Comparison of ENCODE assay signal across 31 cellular contexts in genomic region chr15:39491115-39491916, GRCh38.
DNase-seq lines count a peak whose midpoint lies in the region; ATAC-seq and TF ChIP-seq lines count a peak whose summit lies in the region.
"Had no signal": no experiment of that assay in that cellular context is flagged by ENCODE, and none has a peak within 500 bp of the region (broad histone marks: within the 10 kb centered on the region; RNA-seq: fewer than 3 reads in every experiment).

No MANE protein-coding gene starts in this region.

- H3K4ac ChIP-seq in IMR-90 (ENCODE audit: low read depth, low read length) (no peak overlapping the region), mesendoderm (ENCODE audit: low read depth, low read length) (no peak overlapping the region)

- no peak overlapping the region for H2BK5ac ChIP-seq in IMR-90 (ENCODE audit: low read depth, low read length, poor library complexity, severe bottlenecking)
- no peak overlapping the region for H2BK5ac ChIP-seq in mesendoderm (ENCODE audit: low read length)

- H3K9me3 ChIP-seq in IMR-90 (ENCODE audit: control insufficient read depth, insufficient read depth, low read length) = no peaks in the 10 kb centered on the region
- H3K9me3 ChIP-seq in esophagus muscularis mucosa = no peaks in the 10 kb centered on the region
- no peaks in the 10 kb centered on the region for H3K9me3 ChIP-seq in tibial artery
- H3K9me3 ChIP-seq: BE2C, prostate gland, suprapubic skin had no signal

- H3K14ac ChIP-seq in IMR-90 (replicated peaks; ENCODE audit: low read depth, low read length) = no peak overlapping the region

- H3K4me1 ChIP-seq in IMR-90 (ENCODE audit: control insufficient read depth, insufficient read depth, low read length) (peaks cover 17% of the 10 kb centered on the region), esophagus muscularis mucosa (peaks cover 29 to 71% (median 65%) of the 10 kb centered on the region in 4 donors), mesendoderm (ENCODE audit: control insufficient read depth, low read depth, low read length) (no peaks in the 10 kb centered on the region), tibial artery (peaks cover 0 to 64% (median 14%) of the 10 kb centered on the region in 4 donors)
- H3K4me1 ChIP-seq: BE2C, prostate gland had no signal

- DNase-seq in IMR-90 (no peak), esophagus muscularis mucosa (ENCODE audit: extremely low spot score) (no peak), mesendoderm (no peak), tibial artery (no peak), NCI-H187 treated with DMSO at 0.1 percent for 48 hours (lab: John Stamatoyannopoulos, UW) (no peak), cerebellum (ENCODE audit: low spot score) (no peak), NCI-H446 treated with DMSO at 0.1 percent for 48 hours (lab: John Stamatoyannopoulos, UW) (no peak)
- DNase-seq: ACHN; activated CD4-positive, alpha-beta T cell treated with anti-CD3 and anti-CD28 coated beads, Interleukin-2, amount 50 U/mL, for 4 hours; activated CD8-positive, alpha-beta memory T cell treated with anti-CD3 and anti-CD28 coated beads, Interleukin-2, amount 10 ng/mL, durations not matched to agents 7 days and 5 days; activated gamma-delta T cell treated with Interleukin-2 at 50 U/mL for 16 hours; activated naive CD8-positive, alpha-beta T cell treated with anti-CD3 and anti-CD28 coated beads, Interleukin-2, amount 10 ng/mL, durations not matched to agents 7 days and 5 days; activated T-cell treated with anti-CD3 and anti-CD28 coated beads, Interleukin-2, amount 50 U/mL, for 48 hours; BE2C; CD8-positive, alpha-beta memory T cell; EL; immature natural killer cell; left colon; MM.1S; naive thymus-derived CD4-positive, alpha-beta T cell; NCI-H1105 treated with DMSO at 0.1 percent for 48 hours; NCI-H2029; NCI-H2227 treated with DMSO at 0.1 percent for 48 hours; NCI-H526 treated with DMSO at 0.1 percent for 48 hours; SHP77; stimulated activated naive B cell treated with anti-CD40 and anti-IgM and Interleukin-4, amounts not matched to agents 10 μg/mL and 1 μg/mL and 100 μg/mL, for 72 hours; T-helper 17 cell had no signal

- H3K27me3 ChIP-seq in IMR-90 (ENCODE audit: control insufficient read depth, insufficient read depth, low read length) (no peaks in the 10 kb centered on the region), esophagus muscularis mucosa (no peaks in the 10 kb centered on the region), mesendoderm (ENCODE audit: insufficient read depth, low read length, poor library complexity) (no peaks in the 10 kb centered on the region), tibial artery (no peaks in the 10 kb centered on the region)
- H3K27me3 ChIP-seq: suprapubic skin had no signal

- no TSS peak for BruUV-seq in IMR-90 (replicated peaks; lab: Mats Ljungman, UMichigan)

- H3K23ac ChIP-seq in IMR-90 (ENCODE audit: low read depth, low read length) = no peak overlapping the region
- H3K23ac ChIP-seq in mesendoderm (ENCODE audit: low read length) = no peak overlapping the region

- POLR2A ChIA-PET in IMR-90 (lab: Charles Lee; ENCODE audit: unreplicated experiment) = no interaction called here

- H3K18ac ChIP-seq in IMR-90 (ENCODE audit: low read depth, low read length) (no peak overlapping the region), mesendoderm (ENCODE audit: low read length) (no peak overlapping the region)

- in situ Hi-C loops in IMR-90 (cut with MboI; ENCODE audit: low sequenced_read_pairs) = no loop called here

- intact Hi-C loops in IMR-90 (cut with micrococcal nuclease) = no loop called here
- intact Hi-C loops in esophagus muscularis mucosa (cut with DNase I) = no loop called here
- intact Hi-C loops in tibial artery (cut with DNase I; ENCODE audit: low total_unique reads) = no loop called here

- dilution Hi-C loops in IMR-90 (cut with HindIII; ENCODE audit: low sequenced_read_pairs, unreplicated experiment) = no loop called here

- no peak overlapping the region for H4K91ac ChIP-seq in IMR-90 (ENCODE audit: insufficient read depth, low read depth, low read length)

- H2AK5ac ChIP-seq in IMR-90 (ENCODE audit: low read depth, low read length) = no peak overlapping the region; the same call in 1 of the 2 replicates
- H2AK5ac ChIP-seq in mesendoderm (ENCODE audit: low read length) = no peak overlapping the region

- H2AFZ ChIP-seq in IMR-90 (replicated peaks; ENCODE audit: low read length, poor library complexity) = no peak overlapping the region

- H4K5ac ChIP-seq in IMR-90 (ENCODE audit: low read depth, low read length) = no peak overlapping the region
- H4K5ac ChIP-seq in mesendoderm (ENCODE audit: low read length) = no peak overlapping the region

- WGBS in IMR-90 (ENCODE audit: extremely low coverage in 2 of 2, insufficient read length in 1 of 2), 2 experiments = 100% methylated on average over 5 of the region's 13 CpGs; no CpG with 5 or more reads in 1 of the 2 experiments
- 64% methylated on average over 13 of the region's 13 CpGs for WGBS in esophagus muscularis mucosa
- WGBS in mesendoderm (ENCODE audit: extremely low coverage, insufficient coverage, low lambda C conversion rate) = no CpG with 5 or more reads among the region's 13 CpGs

- no peak overlapping the region for H3K9ac ChIP-seq in IMR-90 (ENCODE audit: low read depth, low read length)
- H3K9ac ChIP-seq in mesendoderm (ENCODE audit: low read length) = no peak overlapping the region
- H3K9ac ChIP-seq: KMS-11 had no signal

- H2AK9ac ChIP-seq in IMR-90 (replicated peaks; ENCODE audit: low read depth, low read length, poor library complexity) = no peak overlapping the region

- TF ChIP-seq CTCF in IMR-90 (conservative IDR thresholded peaks at IDR 0.05; ENCODE audit: low read depth, low read length) (no peak), esophagus muscularis mucosa (IDR thresholded peaks at IDR 0.05) (no peak), tibial artery (IDR thresholded peaks at IDR 0.05) (no peak)

- TF ChIP-seq POLR2A in IMR-90 (IDR thresholded peaks at IDR 0.05; ENCODE audit: low read depth, low read length) (no peak), esophagus muscularis mucosa (IDR thresholded peaks at IDR 0.05; ENCODE audit: low read depth) (no peak)

- H3K4me2 ChIP-seq in IMR-90 (ENCODE audit: low read depth, low read length) (no peak overlapping the region), mesendoderm (ENCODE audit: low read length) (no peak overlapping the region)
- H3K4me2 ChIP-seq: KMS-11 had no signal

- H2BK120ac ChIP-seq in IMR-90 (ENCODE audit: low read depth, low read length) (no peak overlapping the region), mesendoderm (ENCODE audit: low read depth, low read length) (peak overlapping the region; percentile 61)

- TF ChIP-seq EP300 in esophagus muscularis mucosa (IDR thresholded peaks at IDR 0.05) = no peak

- no peak overlapping the region for H2BK20ac ChIP-seq in IMR-90 (ENCODE audit: low read depth, low read length)

- H3K4me3 ChIP-seq in IMR-90 (ENCODE audit: insufficient read depth, low read depth, low read length) = no peak overlapping the region
- no peak overlapping the region for H3K4me3 ChIP-seq in esophagus muscularis mucosa
- no peak overlapping the region for H3K4me3 ChIP-seq in mesendoderm (ENCODE audit: low read length)
- no peak overlapping the region for H3K4me3 ChIP-seq in tibial artery
- H3K4me3 ChIP-seq: prostate gland, suprapubic skin had no signal

- H3K9me1 ChIP-seq in IMR-90 (ENCODE audit: insufficient read depth, low read length) = no peaks in the 10 kb centered on the region

- H3K79me1 ChIP-seq in IMR-90 (ENCODE audit: low read depth in 1 of 2, low read length in 2 of 2) = no peaks in the 10 kb centered on the region
- H3K79me1 ChIP-seq in mesendoderm (ENCODE audit: low read length) = no peaks in the 10 kb centered on the region

- H3K27ac ChIP-seq in IMR-90 (ENCODE audit: insufficient read depth, low read length) = no peak overlapping the region
- peak overlapping the region; percentile 67 to 86 (median 75) for H3K27ac ChIP-seq in esophagus muscularis mucosa (replicated peaks in 1 of 4)
- H3K27ac ChIP-seq in mesendoderm (ENCODE audit: low read depth, low read length) = no peak overlapping the region
- peak overlapping the region; percentile 74 to 77 for H3K27ac ChIP-seq in tibial artery
- H3K27ac ChIP-seq: KMS-11, prostate gland had no signal

- no peaks in the 10 kb centered on the region for H4K20me1 ChIP-seq in IMR-90 (ENCODE audit: insufficient read depth, low read length)

- 0 out of 3 replicates have a peak overlapping the region, but pooled peaks have one; percentile 15 for H2BK15ac ChIP-seq in IMR-90 (ENCODE audit: low read depth, low read length)
- no peak overlapping the region for H2BK15ac ChIP-seq in mesendoderm (replicated peaks; ENCODE audit: low read depth)

- H3K36me3 ChIP-seq in IMR-90 (ENCODE audit: control insufficient read depth, insufficient read depth, low read length) (no peaks in the 10 kb centered on the region), esophagus muscularis mucosa (no peaks in the 10 kb centered on the region), mesendoderm (ENCODE audit: control insufficient read depth, insufficient read depth, low read length) (no peaks in the 10 kb centered on the region), tibial artery (no peaks in the 10 kb centered on the region)
- H3K36me3 ChIP-seq: BE2C, prostate gland, suprapubic skin had no signal

- H4K8ac ChIP-seq in IMR-90 (ENCODE audit: low read depth in 2 of 2, low read length in 2 of 2) = no peak overlapping the region
- no peak overlapping the region for H4K8ac ChIP-seq in mesendoderm (ENCODE audit: low read depth, low read length)

- CTCF ChIA-PET in IMR-90 (lab: Yijun Ruan, JAX) = no interaction called here

- H3K56ac ChIP-seq in IMR-90 (ENCODE audit: extremely low read depth, insufficient read depth, low read length) (no peak overlapping the region), mesendoderm (ENCODE audit: low read length) (no peak overlapping the region)

- ATAC-seq in IMR-90 (ENCODE audit: low read depth) = no peak
- ATAC-seq: activated CD4-positive, CD25-positive, alpha-beta regulatory T cell treated with anti-CD3 and anti-CD28 coated beads, Interleukin-2, amount 50 U/mL, for 24 hours; activated CD8-positive, alpha-beta memory T cell treated with anti-CD3 and anti-CD28 coated beads, Interleukin-2, amount 10 ng/mL, durations not matched to agents 7 days and 5 days; left colon; naive thymus-derived CD4-positive, alpha-beta T cell; stimulated activated naive B cell treated with anti-CD40 and anti-IgM and Interleukin-4, amounts not matched to agents 10 μg/mL and 1 μg/mL and 100 μg/mL, for 72 hours; T-helper 17 cell had no signal

- no peaks in the 10 kb centered on the region for H3K79me2 ChIP-seq in mesendoderm (ENCODE audit: control insufficient read depth, insufficient read depth, low read length)

- TF ChIP-seq RAD21 in IMR-90 (IDR thresholded peaks at IDR 0.05; ENCODE audit: low read length) = no peak

TF ChIP-seq in IMR-90, 13 proteins besides CTCF, POLR2A, EP300 and RAD21 (continues in another document):
- TF ChIP-seq, protein P1, sequence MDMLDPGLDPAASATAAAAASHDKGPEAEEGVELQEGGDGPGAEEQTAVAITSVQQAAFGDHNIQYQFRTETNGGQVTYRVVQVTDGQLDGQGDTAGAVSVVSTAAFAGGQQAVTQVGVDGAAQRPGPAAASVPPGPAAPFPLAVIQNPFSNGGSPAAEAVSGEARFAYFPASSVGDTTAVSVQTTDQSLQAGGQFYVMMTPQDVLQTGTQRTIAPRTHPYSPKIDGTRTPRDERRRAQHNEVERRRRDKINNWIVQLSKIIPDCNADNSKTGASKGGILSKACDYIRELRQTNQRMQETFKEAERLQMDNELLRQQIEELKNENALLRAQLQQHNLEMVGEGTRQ (IDR thresholded peaks at IDR 0.05; ENCODE audit: low read depth, low read length) = no peak

Comparison
In these comparisons a context has a peak if more than half of its experiments do, and no peak if none do; other contexts are left out.
1. H3K27ac ChIP-seq: peak in esophagus muscularis mucosa (4 of 4) and tibial artery (2 of 2); none in IMR-90 (single experiment) and mesendoderm (single experiment).